In genomic region chr7:100867040-100867795, GRCh38 we compare ENCODE assay signal across 1 cellular context.
TF ChIP-seq lines count a peak whose summit lies in the region.

Gene TRIP6 (plus strand): TSS chr7:100867387. CDS start chr7:100867498, 111 bp downstream.

TF ChIP-seq in HCT116, 20 proteins besides CTCF, POLR2A, EP300 and RAD21 (continued from another document):
- TF ChIP-seq, protein P1, sequence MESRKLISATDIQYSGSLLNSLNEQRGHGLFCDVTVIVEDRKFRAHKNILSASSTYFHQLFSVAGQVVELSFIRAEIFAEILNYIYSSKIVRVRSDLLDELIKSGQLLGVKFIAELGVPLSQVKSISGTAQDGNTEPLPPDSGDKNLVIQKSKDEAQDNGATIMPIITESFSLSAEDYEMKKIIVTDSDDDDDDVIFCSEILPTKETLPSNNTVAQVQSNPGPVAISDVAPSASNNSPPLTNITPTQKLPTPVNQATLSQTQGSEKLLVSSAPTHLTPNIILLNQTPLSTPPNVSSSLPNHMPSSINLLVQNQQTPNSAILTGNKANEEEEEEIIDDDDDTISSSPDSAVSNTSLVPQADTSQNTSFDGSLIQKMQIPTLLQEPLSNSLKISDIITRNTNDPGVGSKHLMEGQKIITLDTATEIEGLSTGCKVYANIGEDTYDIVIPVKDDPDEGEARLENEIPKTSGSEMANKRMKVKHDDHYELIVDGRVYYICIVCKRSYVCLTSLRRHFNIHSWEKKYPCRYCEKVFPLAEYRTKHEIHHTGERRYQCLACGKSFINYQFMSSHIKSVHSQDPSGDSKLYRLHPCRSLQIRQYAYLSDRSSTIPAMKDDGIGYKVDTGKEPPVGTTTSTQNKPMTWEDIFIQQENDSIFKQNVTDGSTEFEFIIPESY (IDR thresholded peaks at IDR 0.05; ENCODE audit: extremely low read depth, insufficient replicate concordance, low read length) = no peak
